In the genomic region with DNA sequence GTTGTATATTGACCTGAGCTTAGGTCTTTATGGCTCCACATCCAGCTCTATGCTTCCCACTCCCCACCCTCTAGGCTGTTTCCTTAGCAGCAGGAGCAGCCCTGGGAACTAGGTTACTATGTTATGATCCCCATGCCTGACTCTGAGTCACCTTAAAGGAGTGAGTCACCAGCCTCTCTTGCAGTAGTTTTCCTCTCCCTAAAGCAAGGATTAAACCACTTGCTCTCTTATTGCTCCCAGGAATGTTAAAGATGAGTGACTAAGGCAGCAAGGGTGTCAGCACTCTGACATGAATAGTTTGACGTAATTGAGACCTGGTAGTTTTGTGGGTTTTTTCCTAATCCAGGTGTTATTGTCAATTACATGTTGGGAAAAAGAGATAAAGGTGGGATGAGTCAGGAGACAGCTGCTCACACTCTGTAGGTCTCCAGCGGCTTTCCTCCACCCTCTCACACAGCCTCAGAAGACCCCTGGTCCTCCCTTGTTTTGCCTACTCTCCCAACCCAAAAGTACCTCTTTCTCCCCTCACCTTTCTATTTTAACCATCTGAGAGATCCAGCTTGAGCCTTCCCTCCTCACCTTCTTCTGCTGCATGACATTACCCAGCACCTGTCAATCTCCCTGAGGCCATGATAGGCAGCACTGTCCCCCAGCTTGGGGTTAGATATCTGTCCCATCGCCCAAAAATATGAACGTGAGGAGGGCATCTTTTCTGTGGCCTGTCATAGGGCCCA, we compare ENCODE assay signal across 9 cellular contexts.
DNase-seq lines count a peak whose midpoint lies in the region; ATAC-seq and TF ChIP-seq lines count a peak whose summit lies in the region.
"Had no signal": no experiment of that assay in that cellular context is flagged by ENCODE, and none has a peak within 500 bp of the region (broad histone marks: within the 10 kb centered on the region; RNA-seq: fewer than 3 reads in every experiment).

No MANE protein-coding gene starts in this region.

- TF ChIP-seq POLR2A in heart left ventricle (IDR thresholded peaks at IDR 0.05): no peak

- no peak for TF ChIP-seq CTCF in heart left ventricle (IDR thresholded peaks at IDR 0.05)

- no peaks in the 10 kb centered on the region for H3K4me1 ChIP-seq in heart left ventricle

- H3K27me3 ChIP-seq in heart left ventricle: no peaks in the 10 kb centered on the region

- no peak overlapping the region for H3K4me3 ChIP-seq in heart left ventricle

- peaks cover 0 to 24% (median 6%) of the 10 kb centered on the region in 12 donors for H3K9me3 ChIP-seq in heart left ventricle

- H3K36me3 ChIP-seq in heart left ventricle: no peaks in the 10 kb centered on the region

- intact Hi-C loops in heart left ventricle (cut with DNase I): no loop called here
- intact Hi-C loops in cardiac septum (cut with DNase I): no loop called here

- WGBS in heart left ventricle, 4 donors: 86 to 88% (median 87%) methylated on average over 4 of the region's 4 CpGs

- H3K27ac ChIP-seq in heart left ventricle: no peak overlapping the region

- DNase-seq in heart left ventricle (no peak), cardiac septum (ENCODE audit: low spot score) (no peak), amniotic epithelial cell (ENCODE audit: low read depth) (peak; percentile 99), islet precursor cell (peak; percentile 97), ureter (ENCODE audit: low spot score) (peak; percentile 40), HuH-7 (ENCODE audit: low spot score) (no peak), amygdala (lab: John Stamatoyannopoulos, UW) (no peak)
- DNase-seq: activated CD4-positive, alpha-beta T cell treated with anti-CD3 and anti-CD28 coated beads for 1 hour had no signal

- ATAC-seq in heart left ventricle: peak in 3 of 4 donors; percentile 16 to 90 (median 49)
- ATAC-seq in GM18873 (IDR thresholded peaks at IDR 0.05; ENCODE audit: low FRiP score, unreplicated experiment): no peak

Comparison
In these comparisons a context has a peak if more than half of its experiments do, and no peak if none do; other contexts are left out.
1. DNase-seq: peak in amniotic epithelial cell (single experiment), islet precursor cell (single experiment) and ureter (single experiment); none in heart left ventricle (0 of 5), cardiac septum (single experiment), HuH-7 (single experiment) and amygdala (0 of 56).